Comparison of ENCODE assay signal across 23 cellular contexts in the genomic region with DNA sequence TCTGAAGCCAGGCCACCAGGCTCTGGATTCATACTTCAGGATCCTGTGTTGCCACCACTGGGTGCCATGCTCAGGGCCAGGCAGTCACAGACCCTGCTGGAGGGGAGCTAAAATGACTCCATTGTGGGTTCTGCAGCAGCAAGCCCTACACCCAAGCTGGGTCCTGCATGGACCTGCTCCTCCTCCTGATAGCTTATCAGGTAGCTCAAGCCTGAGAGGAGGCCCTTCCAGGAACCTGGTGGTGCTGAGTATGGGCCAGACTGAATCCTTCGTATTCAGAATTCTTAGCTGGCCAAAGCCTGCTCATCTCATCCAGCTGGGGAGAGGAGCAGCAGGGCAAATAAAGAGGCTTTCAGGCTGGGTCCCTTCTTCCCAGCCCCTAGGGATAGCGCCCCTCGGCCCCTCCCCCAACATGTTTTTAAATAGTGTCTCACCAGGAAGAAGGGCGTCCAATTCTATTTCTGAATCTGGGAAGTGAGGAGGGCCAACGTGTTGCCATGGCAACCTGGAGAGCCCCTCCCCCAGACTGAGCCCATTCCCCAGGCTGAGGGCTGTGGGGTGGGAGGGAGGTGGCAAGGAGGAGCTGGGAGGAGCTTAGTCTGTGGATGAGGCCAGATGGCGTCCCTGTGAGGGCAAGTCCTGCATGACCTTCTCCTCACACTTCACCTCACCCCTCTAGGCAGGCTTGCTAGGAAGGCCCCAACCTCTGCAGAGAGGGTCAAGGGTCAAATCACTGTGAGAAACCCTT. TPM values are rescaled to one million over a fixed set of nuclear protein-coding genes. Genes with fewer than 3 reads are reported as not detected.
DNase-seq lines count a peak whose midpoint lies in the region; ATAC-seq and TF ChIP-seq lines count a peak whose summit lies in the region.
"Had no signal": no experiment of that assay in that cellular context is flagged by ENCODE, and none has a peak within 500 bp of the region (broad histone marks: within the 10 kb centered on the region; RNA-seq: fewer than 3 reads in every experiment).

No MANE protein-coding gene starts in this region.

- H3K4me3 Mint-ChIP-seq in neural progenitor cell = peak overlapping the region; percentile 51
- H3K4me3 Mint-ChIP-seq in naive thymus-derived CD4-positive, alpha-beta T cell = no peak overlapping the region
- no peak overlapping the region for H3K4me3 Mint-ChIP-seq in activated T-cell treated with anti-CD3 and anti-CD28 coated beads, Interleukin-2, amount 50 U/mL, for 4 hours
- H3K4me3 Mint-ChIP-seq: activated naive CD8-positive, alpha-beta T cell treated with anti-CD3 and anti-CD28 coated beads, Interleukin-2, amount 10 ng/mL, durations not matched to agents 7 days and 5 days; activated T-helper 1 cell treated with anti-CD3 and anti-CD28 coated beads, Interleukin-12 subunit alpha, Interleukin-12 subunit beta, Interleukin-2, Interleukin-4 antibody, amounts not matched to agents 30 ng/mL and 10 ng/mL and 1 ng/mL, durations not matched to agents 14 hours and 24 hours and 36 hours; T-helper 2 cell treated with Interferon-gamma antibody and Interleukin-4, amounts not matched to agents 5 μg/mL and 100 μg/mL, for 36 hours had no signal

- TF ChIP-seq CTCF in cardiac muscle cell (IDR thresholded peaks at IDR 0.05; ENCODE audit: low read depth, low read length) = no peak
- no peak for TF ChIP-seq CTCF in right atrium auricular region (IDR thresholded peaks at IDR 0.05)
- TF ChIP-seq CTCF in neural progenitor cell (IDR thresholded peaks at IDR 0.05) = no peak

- H4K20me1 ChIP-seq in neural progenitor cell (ENCODE audit: low read depth) = no peaks in the 10 kb centered on the region

- H3K36me3 ChIP-seq in cardiac muscle cell (no peaks in the 10 kb centered on the region), right atrium auricular region (no peaks in the 10 kb centered on the region), neural progenitor cell (no peaks in the 10 kb centered on the region)
- no peaks in the 10 kb centered on the region for H3K36me3 ChIP-seq in naive thymus-derived CD4-positive, alpha-beta T cell (ENCODE audit: control insufficient read depth in 2 of 3, insufficient read depth in 3 of 3, low read length in 3 of 3)
- H3K36me3 ChIP-seq: BE2C, colonic mucosa had no signal

- no peak overlapping the region for H3K9ac ChIP-seq in neural progenitor cell
- H3K9ac ChIP-seq: SK-N-SH had no signal

- ATAC-seq in naive thymus-derived CD4-positive, alpha-beta T cell = no peak
- no peak for ATAC-seq in activated T-cell treated with anti-CD3 and anti-CD28 coated beads, Interleukin-2, amount 50 U/mL, for 4 hours
- ATAC-seq: activated CD4-positive, CD25-positive, alpha-beta regulatory T cell treated with anti-CD3 and anti-CD28 coated beads, Interleukin-2, amount 50 U/mL, for 24 hours; Panc1 had no signal

- no peaks in the 10 kb centered on the region for H3K79me2 ChIP-seq in neural progenitor cell (ENCODE audit: low read depth)

- H3K4me3 ChIP-seq in cardiac muscle cell (no peak overlapping the region), right atrium auricular region (no peak overlapping the region), neural progenitor cell (peak overlapping the region; percentile 3)
- no peak overlapping the region for H3K4me3 ChIP-seq in naive thymus-derived CD4-positive, alpha-beta T cell (ENCODE audit: low read length)
- H3K4me3 ChIP-seq: colonic mucosa had no signal

- peak overlapping the region; percentile 79 for H3K27ac Mint-ChIP-seq in neural progenitor cell
- H3K27ac Mint-ChIP-seq in naive thymus-derived CD4-positive, alpha-beta T cell = no peak overlapping the region
- H3K27ac Mint-ChIP-seq: activated naive CD8-positive, alpha-beta T cell treated with anti-CD3 and anti-CD28 coated beads, Interleukin-2, amount 10 ng/mL, durations not matched to agents 7 days and 5 days; activated T-helper 1 cell treated with anti-CD3 and anti-CD28 coated beads, Interleukin-12 subunit alpha, Interleukin-12 subunit beta, Interleukin-2, Interleukin-4 antibody, amounts not matched to agents 30 ng/mL and 10 ng/mL and 1 ng/mL, durations not matched to agents 14 hours and 24 hours and 36 hours; T-helper 2 cell treated with Interferon-gamma antibody and Interleukin-4, amounts not matched to agents 5 μg/mL and 100 μg/mL, for 36 hours had no signal

- H3K9me3 Mint-ChIP-seq in neural progenitor cell = peaks cover 2% of the 10 kb centered on the region
- no peaks in the 10 kb centered on the region for H3K9me3 Mint-ChIP-seq in naive thymus-derived CD4-positive, alpha-beta T cell
- H3K9me3 Mint-ChIP-seq in activated T-cell treated with anti-CD3 and anti-CD28 coated beads, Interleukin-2, amount 50 U/mL, for 4 hours = no peaks in the 10 kb centered on the region
- H3K9me3 Mint-ChIP-seq: activated naive CD8-positive, alpha-beta T cell treated with anti-CD3 and anti-CD28 coated beads, Interleukin-2, amount 10 ng/mL, durations not matched to agents 7 days and 5 days; activated T-helper 1 cell treated with anti-CD3 and anti-CD28 coated beads, Interleukin-12 subunit alpha, Interleukin-12 subunit beta, Interleukin-2, Interleukin-4 antibody, amounts not matched to agents 30 ng/mL and 10 ng/mL and 1 ng/mL, durations not matched to agents 14 hours and 24 hours and 36 hours; T-helper 2 cell treated with Interferon-gamma antibody and Interleukin-4, amounts not matched to agents 5 μg/mL and 100 μg/mL, for 36 hours had no signal

- intact Hi-C loops in naive thymus-derived CD4-positive, alpha-beta T cell (cut with micrococcal nuclease) = no loop called here

- peaks cover 35% of the 10 kb centered on the region for H3K4me1 Mint-ChIP-seq in neural progenitor cell
- peaks cover 0 to 5% (median 0%) of the 10 kb centered on the region in 7 donors for H3K4me1 Mint-ChIP-seq in naive thymus-derived CD4-positive, alpha-beta T cell
- no peaks in the 10 kb centered on the region for H3K4me1 Mint-ChIP-seq in activated T-cell treated with anti-CD3 and anti-CD28 coated beads, Interleukin-2, amount 50 U/mL, for 4 hours (ENCODE audit: low read depth)
- H3K4me1 Mint-ChIP-seq: activated naive CD8-positive, alpha-beta T cell treated with anti-CD3 and anti-CD28 coated beads, Interleukin-2, amount 10 ng/mL, durations not matched to agents 7 days and 5 days had no signal

- POLR2A ChIA-PET in naive thymus-derived CD4-positive, alpha-beta T cell (lab: Charles Lee) = no interaction called here

- H3K27me3 Mint-ChIP-seq in neural progenitor cell (ENCODE audit: insufficient read depth, low read depth) = peaks cover 10% of the 10 kb centered on the region
- peaks cover 0 to 7% (median 0%) of the 10 kb centered on the region in 5 donors for H3K27me3 Mint-ChIP-seq in naive thymus-derived CD4-positive, alpha-beta T cell
- H3K27me3 Mint-ChIP-seq in activated T-cell treated with anti-CD3 and anti-CD28 coated beads, Interleukin-2, amount 50 U/mL, for 4 hours (ENCODE audit: low read depth) = no peaks in the 10 kb centered on the region

- H2AFZ ChIP-seq in neural progenitor cell (replicated peaks) = peak overlapping the region; percentile 23

- H3K4me1 ChIP-seq in cardiac muscle cell (ENCODE audit: low read depth) (peaks cover 33% of the 10 kb centered on the region), right atrium auricular region (peaks cover 0 to 26% of the 10 kb centered on the region in 2 donors), neural progenitor cell (peaks cover 30% of the 10 kb centered on the region)
- H3K4me1 ChIP-seq in naive thymus-derived CD4-positive, alpha-beta T cell (ENCODE audit: control insufficient read depth in 2 of 2, insufficient read depth in 2 of 2, low read length in 2 of 2) = no peaks in the 10 kb centered on the region
- H3K4me1 ChIP-seq: BE2C, colonic mucosa had no signal

- H3K27me3 ChIP-seq in cardiac muscle cell (no peaks in the 10 kb centered on the region), right atrium auricular region (no peaks in the 10 kb centered on the region), neural progenitor cell (no peaks in the 10 kb centered on the region)
- no peaks in the 10 kb centered on the region for H3K27me3 ChIP-seq in naive thymus-derived CD4-positive, alpha-beta T cell (ENCODE audit: control insufficient read depth in 2 of 2, insufficient read depth in 2 of 2, low read length in 2 of 2)
- H3K27me3 ChIP-seq: BE2C, colonic mucosa had no signal

- H3K9me3 ChIP-seq in cardiac muscle cell (ENCODE audit: low read depth) = no peaks in the 10 kb centered on the region
- H3K9me3 ChIP-seq in right atrium auricular region = no peaks in the 10 kb centered on the region
- H3K9me3 ChIP-seq in neural progenitor cell (ENCODE audit: low read depth) = no peaks in the 10 kb centered on the region
- H3K9me3 ChIP-seq in naive thymus-derived CD4-positive, alpha-beta T cell (ENCODE audit: control insufficient read depth in 2 of 3, low read length in 3 of 3) = no peaks in the 10 kb centered on the region
- H3K9me3 ChIP-seq: BE2C, colonic mucosa, SK-N-SH had no signal

- H3K36me3 Mint-ChIP-seq in neural progenitor cell = no peaks in the 10 kb centered on the region
- no peaks in the 10 kb centered on the region for H3K36me3 Mint-ChIP-seq in naive thymus-derived CD4-positive, alpha-beta T cell
- no peaks in the 10 kb centered on the region for H3K36me3 Mint-ChIP-seq in activated T-cell treated with anti-CD3 and anti-CD28 coated beads, Interleukin-2, amount 50 U/mL, for 4 hours (ENCODE audit: insufficient read depth)
- H3K36me3 Mint-ChIP-seq: activated naive CD8-positive, alpha-beta T cell treated with anti-CD3 and anti-CD28 coated beads, Interleukin-2, amount 10 ng/mL, durations not matched to agents 7 days and 5 days had no signal

- DNase-seq in cardiac muscle cell (ENCODE audit: low read depth in 1 of 2, low spot score in 1 of 2) (peak in 1 of 2 donors; percentile 81), right atrium auricular region (ENCODE audit: low spot score) (no peak), NCI-H82 (lab: John Stamatoyannopoulos, UW) (peak; percentile 84), erythroblast (lab: John Stamatoyannopoulos, UW) (peak; percentile 75 to 87), neural progenitor cell (ENCODE audit: low spot score) (peak; percentile 87), NOMO-1 (lab: John Stamatoyannopoulos, UW; ENCODE audit: unreplicated experiment in 2 of 2) (no peak)
- no peak for DNase-seq in naive thymus-derived CD4-positive, alpha-beta T cell
- no peak for DNase-seq in activated T-cell treated with anti-CD3 and anti-CD28 coated beads, Interleukin-2, amount 50 U/mL, for 4 hours
- DNase-seq: activated naive CD8-positive, alpha-beta T cell treated with anti-CD3 and anti-CD28 coated beads, Interleukin-2, amount 10 ng/mL, durations not matched to agents 7 days and 5 days; BE2C; Calu3; colonic mucosa; hippocampal formation; KG1; left cardiac atrium; NCI-H2081; SK-N-SH had no signal

- H3F3A ChIP-seq in neural progenitor cell (ENCODE audit: low read depth) = peaks cover 21% of the 10 kb centered on the region

- peak overlapping the region; percentile 79 for H3K27ac ChIP-seq in cardiac muscle cell
- H3K27ac ChIP-seq in right atrium auricular region = no peak overlapping the region
- H3K27ac ChIP-seq in neural progenitor cell = no peak overlapping the region
- no peak overlapping the region for H3K27ac ChIP-seq in naive thymus-derived CD4-positive, alpha-beta T cell (ENCODE audit: low read depth, low read length)
- H3K27ac ChIP-seq: colonic mucosa had no signal

- CTCF ChIA-PET in naive thymus-derived CD4-positive, alpha-beta T cell (lab: Charles Lee) = no interaction called here

- TF ChIP-seq POLR2A in erythroblast (IDR thresholded peaks at IDR 0.05; ENCODE audit: low read length) = no peak

- peak overlapping the region; percentile 68 for H3K4me2 ChIP-seq in neural progenitor cell
- H3K4me2 ChIP-seq: SK-N-SH had no signal

RNA-seq across cellular contexts. Expression of a gene that starts 11.0 kb away (rescaled TPM):
- total RNA-seq in cardiac muscle cell (0.09 and 0.32 TPM in 2 replicates), right atrium auricular region (not detected), neural progenitor cell (ENCODE audit: low replicate concordance) (10.8 and 12.1 TPM in 2 replicates)
- polyA plus RNA-seq in cardiac muscle cell = 0.34 TPM in 1 of 2 replicates, not detected in the other
- total RNA-seq in naive thymus-derived CD4-positive, alpha-beta T cell = not detected
- polyA plus RNA-seq in naive thymus-derived CD4-positive, alpha-beta T cell = not detected
- 1 to 10 TPM; 1.4 to 3.2 (median 1.7) TPM for total RNA-seq in activated T-cell treated with anti-CD3 and anti-CD28 coated beads, Interleukin-2, amount 50 U/mL, for 4 hours
- total RNA-seq: activated naive CD8-positive, alpha-beta T cell treated with anti-CD3 and anti-CD28 coated beads, Interleukin-2, amount 10 ng/mL, durations not matched to agents 7 days and 5 days; left cardiac atrium; subcutaneous adipose tissue had no signal

RNA-seq across cellular contexts. Expression of a gene that starts 22.9 kb away (rescaled TPM):
- total RNA-seq in cardiac muscle cell = 0.49 and 2.2 TPM in 2 replicates
- polyA plus RNA-seq in cardiac muscle cell = 2.1 and 3.4 TPM in 2 replicates
- total RNA-seq in right atrium auricular region = 1 to 10 TPM; 1.2 to 4.2 TPM
- total RNA-seq in neural progenitor cell (ENCODE audit: low replicate concordance) = 0.32 and 1.8 TPM in 2 replicates
- 1 to 10 TPM in 3 of 5 experiments, under 1 TPM in 2; 0.39 to 5.8 (median 1.2) TPM for total RNA-seq in naive thymus-derived CD4-positive, alpha-beta T cell
- polyA plus RNA-seq in naive thymus-derived CD4-positive, alpha-beta T cell = under 1 TPM; 0.66 to 0.80 TPM
- total RNA-seq in activated T-cell treated with anti-CD3 and anti-CD28 coated beads, Interleukin-2, amount 50 U/mL, for 4 hours = under 1 TPM; 0.38 to 0.76 (median 0.57) TPM
- total RNA-seq: G401 had no signal

RNA-seq across cellular contexts. Expression of a gene that starts 24.4 kb away (rescaled TPM):
- 6.6 and 13.3 TPM in 2 replicates for total RNA-seq in cardiac muscle cell
- 6.7 and 9.5 TPM in 2 replicates for polyA plus RNA-seq in cardiac muscle cell
- 1 to 10 TPM in 1 of 2 donors, under 1 TPM in 1; 0.98 to 2.0 TPM for total RNA-seq in right atrium auricular region
- 24.4 and 32.2 TPM in 2 replicates for total RNA-seq in neural progenitor cell (ENCODE audit: low replicate concordance)
- 10 to 100 TPM in 1 of 5 experiments, 1 to 10 TPM in 4; 4.1 to 22.5 (median 5.7) TPM for total RNA-seq in naive thymus-derived CD4-positive, alpha-beta T cell
- 1 to 10 TPM; 2.7 to 3.8 TPM for polyA plus RNA-seq in naive thymus-derived CD4-positive, alpha-beta T cell
- 10 to 100 TPM; 12.1 to 19.1 (median 12.6) TPM for total RNA-seq in activated T-cell treated with anti-CD3 and anti-CD28 coated beads, Interleukin-2, amount 50 U/mL, for 4 hours

RNA-seq across cellular contexts. Expression of a gene that starts 48.9 kb away (rescaled TPM):
- total RNA-seq in cardiac muscle cell = 12.8 TPM in 2 replicates
- 13.3 and 19.7 TPM in 2 replicates for polyA plus RNA-seq in cardiac muscle cell
- 1 to 10 TPM; 8.4 to 9.4 TPM for total RNA-seq in right atrium auricular region
- 1.9 and 4.5 TPM in 2 replicates for total RNA-seq in neural progenitor cell (ENCODE audit: low replicate concordance)
- 10 to 100 TPM in 2 of 5 experiments, 1 to 10 TPM in 3; 4.6 to 12.6 (median 8.6) TPM for total RNA-seq in naive thymus-derived CD4-positive, alpha-beta T cell
- polyA plus RNA-seq in naive thymus-derived CD4-positive, alpha-beta T cell = 10 to 100 TPM; 10.9 to 24.5 TPM
- 10 to 100 TPM; 14.2 to 18.0 (median 14.3) TPM for total RNA-seq in activated T-cell treated with anti-CD3 and anti-CD28 coated beads, Interleukin-2, amount 50 U/mL, for 4 hours

RNA-seq across cellular contexts. Expression of a gene that starts 59.2 kb away (rescaled TPM):
- total RNA-seq in cardiac muscle cell (51.5 and 121 TPM in 2 replicates), right atrium auricular region (10 to 100 TPM; 34.6 to 38.0 TPM), neural progenitor cell (ENCODE audit: low replicate concordance) (126 and 170 TPM in 2 replicates)
- polyA plus RNA-seq in cardiac muscle cell = 62.7 and 89.4 TPM in 2 replicates
- total RNA-seq in naive thymus-derived CD4-positive, alpha-beta T cell = 100 to 1,000 TPM; 103 to 208 (median 153) TPM
- 10 to 100 TPM; 29.6 to 70.1 TPM for polyA plus RNA-seq in naive thymus-derived CD4-positive, alpha-beta T cell
- total RNA-seq in activated T-cell treated with anti-CD3 and anti-CD28 coated beads, Interleukin-2, amount 50 U/mL, for 4 hours = 10 to 100 TPM; 62.4 to 74.2 (median 65.9) TPM

Comparison
In these comparisons a context has a peak if more than half of its experiments do, and no peak if none do; other contexts are left out.
1. DNase-seq: peak in NCI-H82 (single experiment), erythroblast (2 of 2) and neural progenitor cell (single experiment); none in right atrium auricular region (single experiment), naive thymus-derived CD4-positive, alpha-beta T cell (0 of 9), NOMO-1 (0 of 2) and activated T-cell treated with anti-CD3 and anti-CD28 coated beads, Interleukin-2, amount 50 U/mL, for 4 hours (single experiment).